In genomic region chr6:56690519-56691200, GRCh38 we compare ENCODE assay signal across 12 cellular contexts. TPM values are rescaled to one million over a fixed set of nuclear protein-coding genes. Genes with fewer than 3 reads are reported as not detected.
DNase-seq lines count a peak whose midpoint lies in the region; ATAC-seq and TF ChIP-seq lines count a peak whose summit lies in the region.
"Had no signal": no experiment of that assay in that cellular context is flagged by ENCODE, and none has a peak within 500 bp of the region (broad histone marks: within the 10 kb centered on the region; RNA-seq: fewer than 3 reads in every experiment).

No MANE protein-coding gene starts in this region.

- H2BK120ac ChIP-seq in mesendoderm (ENCODE audit: low read depth, low read length) = no peak overlapping the region

- no peak for ATAC-seq in CD8-positive, alpha-beta T cell
- no peak for ATAC-seq in HG03175 (IDR thresholded peaks at IDR 0.05; ENCODE audit: unreplicated experiment)
- no peak for ATAC-seq in HG03439 (IDR thresholded peaks at IDR 0.05; ENCODE audit: unreplicated experiment)

- no peaks in the 10 kb centered on the region for H3K36me3 Mint-ChIP-seq in CD8-positive, alpha-beta T cell

- CTCF ChIA-PET in CD8-positive, alpha-beta T cell (lab: Charles Lee) = no interaction called here

- no peaks in the 10 kb centered on the region for H3K27me3 Mint-ChIP-seq in CD8-positive, alpha-beta T cell (ENCODE audit: low read depth)

- peak overlapping the region; percentile 95 for H3K27ac ChIP-seq in ACC112 (ENCODE audit: low read depth, low read length)
- peak overlapping the region in 54 of 59 donors; percentile 2 to 94 (median 84) for H3K27ac ChIP-seq in dorsolateral prefrontal cortex
- no peak overlapping the region for H3K27ac ChIP-seq in mesendoderm (ENCODE audit: low read depth, low read length)
- no peak overlapping the region for H3K27ac ChIP-seq in CD8-positive, alpha-beta T cell (ENCODE audit: low read depth, low read length)

- no peak overlapping the region for H3K18ac ChIP-seq in mesendoderm (ENCODE audit: low read length)

- H4K5ac ChIP-seq in mesendoderm (ENCODE audit: low read length) = no peak overlapping the region

- peaks cover 87% of the 10 kb centered on the region for H3K4me1 ChIP-seq in ACC112 (ENCODE audit: control insufficient read depth, insufficient read depth, low read length, unreplicated experiment)
- peaks cover 2% of the 10 kb centered on the region for H3K4me1 ChIP-seq in mesendoderm (ENCODE audit: control insufficient read depth, low read depth, low read length)
- no peaks in the 10 kb centered on the region for H3K4me1 ChIP-seq in CD8-positive, alpha-beta T cell (ENCODE audit: insufficient read depth, low read length)
- H3K4me1 ChIP-seq: testis had no signal

- H2BK15ac ChIP-seq in mesendoderm (replicated peaks; ENCODE audit: low read depth) = no peak overlapping the region

- no peaks in the 10 kb centered on the region for H3K9me3 ChIP-seq in MG63
- no peaks in the 10 kb centered on the region for H3K9me3 ChIP-seq in CD8-positive, alpha-beta T cell (ENCODE audit: low read length)
- H3K9me3 ChIP-seq: testis had no signal

- no CpG with 5 or more reads among the region's 4 CpGs for WGBS in mesendoderm (ENCODE audit: extremely low coverage, insufficient coverage, low lambda C conversion rate)

- H3K36me3 ChIP-seq in ACC112 (ENCODE audit: insufficient read depth, low read length) (peaks cover 16% of the 10 kb centered on the region; the same call in 1 of the 2 replicates), MG63 (no peaks in the 10 kb centered on the region), mesendoderm (ENCODE audit: control insufficient read depth, insufficient read depth, low read length) (no peaks in the 10 kb centered on the region)
- H3K36me3 ChIP-seq in CD8-positive, alpha-beta T cell (ENCODE audit: insufficient read depth, low read length) = no peaks in the 10 kb centered on the region

- H3K9me3 Mint-ChIP-seq in CD8-positive, alpha-beta T cell = no peaks in the 10 kb centered on the region

- POLR2A ChIA-PET in CD8-positive, alpha-beta T cell (lab: Charles Lee) = no interaction called here

- H2BK5ac ChIP-seq in mesendoderm (ENCODE audit: low read length) = no peak overlapping the region

- H3K27ac Mint-ChIP-seq in CD8-positive, alpha-beta T cell = no peak overlapping the region

- DNase-seq in MG63 (peak; percentile 15), dorsolateral prefrontal cortex (no peak), mesendoderm (peak; percentile 45), inferior parietal cortex (ENCODE audit: extremely low spot score) (no peak)
- no peak for DNase-seq in CD8-positive, alpha-beta T cell
- DNase-seq: activated T-cell treated with anti-CD3 and anti-CD28 coated beads, Interleukin-2, amount 50 U/mL, for 48 hours; glutamatergic neuron; NCI-H1092 treated with DMSO at 0.1 percent for 48 hours; testis had no signal

- no peak overlapping the region for H3K23ac ChIP-seq in mesendoderm (ENCODE audit: low read length)

- H3K79me2 ChIP-seq in ACC112 (ENCODE audit: control insufficient read depth, insufficient read depth, low read length, unreplicated experiment) = peaks cover 60% of the 10 kb centered on the region
- no peaks in the 10 kb centered on the region for H3K79me2 ChIP-seq in mesendoderm (ENCODE audit: control insufficient read depth, insufficient read depth, low read length)

- no peak for TF ChIP-seq CTCF in dorsolateral prefrontal cortex (IDR thresholded peaks at IDR 0.05 in 54 of 56, conservative IDR thresholded peaks at IDR 0.05 in 2 of 56; ENCODE audit: low read depth in 1 of 56, partially characterized antibody in 56 of 56)
- TF ChIP-seq CTCF in CD8-positive, alpha-beta T cell (IDR thresholded peaks at IDR 0.05) = no peak

- no peak overlapping the region for H2AFZ ChIP-seq in ACC112 (ENCODE audit: low read length, unreplicated experiment)

- H4K8ac ChIP-seq in mesendoderm (ENCODE audit: low read depth, low read length) = no peak overlapping the region

- no peak overlapping the region for H3K9ac ChIP-seq in mesendoderm (ENCODE audit: low read length)

- H3K4me3 ChIP-seq in ACC112 (ENCODE audit: low read depth, low read length) = peak overlapping the region; percentile 71
- peak overlapping the region; percentile 49 for H3K4me3 ChIP-seq in MG63
- peak overlapping the region; percentile 1 to 72 (median 47) for H3K4me3 ChIP-seq in dorsolateral prefrontal cortex
- H3K4me3 ChIP-seq in mesendoderm (ENCODE audit: low read length) = no peak overlapping the region
- no peak overlapping the region for H3K4me3 ChIP-seq in CD8-positive, alpha-beta T cell (ENCODE audit: low read depth, low read length)
- H3K4me3 ChIP-seq: testis had no signal

- H3K27me3 ChIP-seq in ACC112 (ENCODE audit: insufficient read depth, low read length) = no peaks in the 10 kb centered on the region
- no peaks in the 10 kb centered on the region for H3K27me3 ChIP-seq in MG63
- H3K27me3 ChIP-seq in dorsolateral prefrontal cortex = no peaks in the 10 kb centered on the region
- H3K27me3 ChIP-seq in mesendoderm (ENCODE audit: insufficient read depth, low read length, poor library complexity) = no peaks in the 10 kb centered on the region
- no peaks in the 10 kb centered on the region for H3K27me3 ChIP-seq in CD8-positive, alpha-beta T cell (ENCODE audit: insufficient read depth, low read length)
- H3K27me3 ChIP-seq: testis had no signal

- intact Hi-C loops in dorsolateral prefrontal cortex (cut with DNase I) = no loop called here
- intact Hi-C loops in CD8-positive, alpha-beta T cell (cut with DNase I, micrococcal nuclease) = no loop called here

- peaks cover 1% of the 10 kb centered on the region for H3K79me1 ChIP-seq in mesendoderm (ENCODE audit: low read length)

- no peak overlapping the region for H3K56ac ChIP-seq in mesendoderm (ENCODE audit: low read length)

- no peaks in the 10 kb centered on the region for H3K4me1 Mint-ChIP-seq in CD8-positive, alpha-beta T cell (ENCODE audit: low read depth)

- no peak overlapping the region for H3K4me3 Mint-ChIP-seq in CD8-positive, alpha-beta T cell

- H3K4ac ChIP-seq in mesendoderm (ENCODE audit: low read depth, low read length) = no peak overlapping the region

- no peak overlapping the region for H2AK5ac ChIP-seq in mesendoderm (ENCODE audit: low read length)

- no peak overlapping the region for H3K4me2 ChIP-seq in mesendoderm (ENCODE audit: low read length)

RNA-seq across cellular contexts. Expression of gene DST, which starts 48.0 kb away (rescaled TPM):
- total RNA-seq in MG63 (2014; rRNA removed; shearing (Covaris generic); ENCODE audit: low replicate concordance) = 16.7 and 19.7 TPM in 2 replicates
- 1,000 to 10,000 TPM in 3 of 120 experiments, 100 to 1,000 TPM in 117; 466 to 1,197 (median 668) TPM for total RNA-seq in dorsolateral prefrontal cortex
- 21.8 TPM for polyA plus RNA-seq in mesendoderm (2013, experiment 1 of 2)
- polyA plus RNA-seq in mesendoderm (2013, experiment 2 of 2) = 20.8 TPM
- total RNA-seq in CD8-positive, alpha-beta T cell = under 1 TPM; 0.43 to 0.56 TPM

Comparison
In these comparisons a context has a peak if more than half of its experiments do, and no peak if none do; other contexts are left out.
1. H3K27ac ChIP-seq: peak in ACC112 (single experiment) and dorsolateral prefrontal cortex (54 of 59); none in mesendoderm (single experiment) and CD8-positive, alpha-beta T cell (single experiment).
2. H3K4me3 ChIP-seq: peak in ACC112 (single experiment), MG63 (single experiment) and dorsolateral prefrontal cortex (59 of 59); none in mesendoderm (single experiment) and CD8-positive, alpha-beta T cell (single experiment).
3. DNase-seq: peak in MG63 (single experiment) and mesendoderm (single experiment); none in dorsolateral prefrontal cortex (0 of 10), CD8-positive, alpha-beta T cell (0 of 7) and inferior parietal cortex (single experiment).
4. RNA of gene DST, which starts 48.0 kb away (total RNA-seq): 466 to 1,197 TPM in dorsolateral prefrontal cortex; 16.7 to 19.7 TPM in MG63 and 0.43 to 0.56 TPM in CD8-positive, alpha-beta T cell; every median in the first group is over 10 times any median in the second.